1 cellular context compared by ENCODE assay signal in genomic region chr1:204322329-204322868, GRCh38.
TF ChIP-seq lines count a peak whose summit lies in the region.

No MANE protein-coding gene starts in this region.

TF ChIP-seq in WTC11, 78 proteins besides CTCF, POLR2A, EP300 and RAD21 (continued from another document):
- TF ChIP-seq PREB (CRISPR knock-in tag; IDR thresholded peaks at IDR 0.05; ENCODE audit: borderline replicate concordance) (no peak), AFF4 (CRISPR knock-in tag; IDR thresholded peaks at IDR 0.05; ENCODE audit: borderline replicate concordance) (no peak), KAT7 (CRISPR knock-in tag; IDR thresholded peaks at IDR 0.05; ENCODE audit: borderline replicate concordance) (no peak), NFATC4 (CRISPR knock-in tag; IDR thresholded peaks at IDR 0.05) (no peak), OVOL2 (CRISPR knock-in tag; IDR thresholded peaks at IDR 0.05; ENCODE audit: borderline replicate concordance) (no peak), ZNF317 (CRISPR knock-in tag; IDR thresholded peaks at IDR 0.05; ENCODE audit: borderline replicate concordance, low read depth) (no peak), MXD4 (CRISPR knock-in tag; IDR thresholded peaks at IDR 0.05; ENCODE audit: borderline replicate concordance) (no peak), ZNF423 (CRISPR knock-in tag; IDR thresholded peaks at IDR 0.05) (no peak), MLX (CRISPR knock-in tag; IDR thresholded peaks at IDR 0.05) (no peak), FOXK1 (CRISPR knock-in tag; IDR thresholded peaks at IDR 0.05) (no peak), HMGA2 (CRISPR knock-in tag; IDR thresholded peaks at IDR 0.05) (no peak)
- TF ChIP-seq, protein P1, sequence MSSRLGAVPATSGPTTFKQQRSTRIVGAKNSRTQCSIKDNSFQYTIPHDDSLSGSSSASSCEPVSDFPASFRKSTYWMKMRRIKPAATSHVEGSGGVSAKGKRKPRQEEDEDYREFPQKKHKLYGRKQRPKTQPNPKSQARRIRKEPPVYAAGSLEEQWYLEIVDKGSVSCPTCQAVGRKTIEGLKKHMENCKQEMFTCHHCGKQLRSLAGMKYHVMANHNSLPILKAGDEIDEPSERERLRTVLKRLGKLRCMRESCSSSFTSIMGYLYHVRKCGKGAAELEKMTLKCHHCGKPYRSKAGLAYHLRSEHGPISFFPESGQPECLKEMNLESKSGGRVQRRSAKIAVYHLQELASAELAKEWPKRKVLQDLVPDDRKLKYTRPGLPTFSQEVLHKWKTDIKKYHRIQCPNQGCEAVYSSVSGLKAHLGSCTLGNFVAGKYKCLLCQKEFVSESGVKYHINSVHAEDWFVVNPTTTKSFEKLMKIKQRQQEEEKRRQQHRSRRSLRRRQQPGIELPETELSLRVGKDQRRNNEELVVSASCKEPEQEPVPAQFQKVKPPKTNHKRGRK (CRISPR knock-in tag; IDR thresholded peaks at IDR 0.05; ENCODE audit: borderline replicate concordance), result no peak
- TF ChIP-seq, protein P2, sequence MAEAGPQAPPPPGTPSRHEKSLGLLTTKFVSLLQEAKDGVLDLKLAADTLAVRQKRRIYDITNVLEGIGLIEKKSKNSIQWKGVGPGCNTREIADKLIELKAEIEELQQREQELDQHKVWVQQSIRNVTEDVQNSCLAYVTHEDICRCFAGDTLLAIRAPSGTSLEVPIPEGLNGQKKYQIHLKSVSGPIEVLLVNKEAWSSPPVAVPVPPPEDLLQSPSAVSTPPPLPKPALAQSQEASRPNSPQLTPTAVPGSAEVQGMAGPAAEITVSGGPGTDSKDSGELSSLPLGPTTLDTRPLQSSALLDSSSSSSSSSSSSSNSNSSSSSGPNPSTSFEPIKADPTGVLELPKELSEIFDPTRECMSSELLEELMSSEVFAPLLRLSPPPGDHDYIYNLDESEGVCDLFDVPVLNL (CRISPR knock-in tag; IDR thresholded peaks at IDR 0.05; ENCODE audit: borderline replicate concordance, low read depth), result no peak
